In the genomic region with DNA sequence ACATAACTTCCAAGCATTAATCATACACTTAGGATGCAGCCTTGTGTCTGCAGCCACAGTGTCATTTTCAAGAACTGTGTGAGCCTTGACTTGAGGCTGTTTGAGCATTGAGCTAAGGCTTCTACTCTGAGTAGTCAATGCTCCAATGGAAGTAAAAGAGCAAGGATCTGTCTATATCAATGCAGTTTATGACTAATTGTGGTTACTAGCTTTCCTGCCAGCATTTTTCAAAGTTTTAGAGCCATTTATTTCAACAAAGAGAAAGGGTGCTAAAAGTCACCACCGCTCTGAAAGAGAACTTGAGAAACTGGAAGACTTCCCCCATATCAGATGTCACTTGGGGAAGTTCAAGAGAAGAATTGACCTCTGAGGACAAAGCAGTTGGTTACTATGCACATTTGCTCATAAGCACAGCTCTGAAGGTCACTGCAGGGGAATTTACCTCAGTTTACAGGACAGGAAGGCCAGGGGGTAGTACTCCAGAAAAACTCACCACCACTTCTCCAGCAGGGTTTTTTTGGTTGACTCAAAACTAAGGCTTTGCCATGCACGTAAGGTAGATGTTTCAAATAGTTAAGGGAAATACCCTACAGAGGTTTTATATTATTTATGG, we compare ENCODE assay signal across 9 cellular contexts. TPM values are rescaled to one million over a fixed set of nuclear protein-coding genes. Genes with fewer than 3 reads are reported as not detected.
DNase-seq lines count a peak whose midpoint lies in the region; ATAC-seq and TF ChIP-seq lines count a peak whose summit lies in the region.
"Had no signal": no experiment of that assay in that cellular context is flagged by ENCODE, and none has a peak within 500 bp of the region (broad histone marks: within the 10 kb centered on the region; RNA-seq: fewer than 3 reads in every experiment).

No MANE protein-coding gene starts in this region.

- no peaks in the 10 kb centered on the region for H3K36me3 Mint-ChIP-seq in CD8-positive, alpha-beta memory T cell
- no peaks in the 10 kb centered on the region for H3K36me3 Mint-ChIP-seq in activated CD8-positive, alpha-beta T cell treated with anti-CD3 and anti-CD28 coated beads for 36 hours (ENCODE audit: low read depth)

- WGBS in neuronal stem cell (ENCODE audit: extremely low coverage in 2 of 2, insufficient read length in 2 of 2, insufficient replicate concordance in 1 of 2), 2 donors, result no CpG with 5 or more reads among the region's 2 CpGs

- H3K27ac Mint-ChIP-seq in CD8-positive, alpha-beta memory T cell, result peak overlapping the region; percentile 25 to 90 (median 82)
- peak overlapping the region; percentile 82 for H3K27ac Mint-ChIP-seq in activated CD8-positive, alpha-beta T cell treated with anti-CD3 and anti-CD28 coated beads for 36 hours

- H3K4me1 Mint-ChIP-seq in CD8-positive, alpha-beta memory T cell, result peaks cover 44 to 61% (median 58%) of the 10 kb centered on the region in 3 donors
- peaks cover 45% of the 10 kb centered on the region for H3K4me1 Mint-ChIP-seq in activated CD8-positive, alpha-beta T cell treated with anti-CD3 and anti-CD28 coated beads for 36 hours (ENCODE audit: low read depth)

- no peaks in the 10 kb centered on the region for H3K27me3 ChIP-seq in CD8-positive, alpha-beta memory T cell (ENCODE audit: insufficient read depth, low read length, poor library complexity, severe bottlenecking)
- no peaks in the 10 kb centered on the region for H3K27me3 ChIP-seq in neuronal stem cell (ENCODE audit: control insufficient read depth in 3 of 3, insufficient read depth in 3 of 3, low read depth in 1 of 3, low read length in 3 of 3)

- no peak overlapping the region for H2BK12ac ChIP-seq in neuronal stem cell (ENCODE audit: low read length)

- no peak overlapping the region for H4K8ac ChIP-seq in neuronal stem cell (ENCODE audit: low read depth, low read length)

- H3K27me3 Mint-ChIP-seq in CD8-positive, alpha-beta memory T cell, result no peaks in the 10 kb centered on the region
- H3K27me3 Mint-ChIP-seq in activated CD8-positive, alpha-beta T cell treated with anti-CD3 and anti-CD28 coated beads for 36 hours, result no peaks in the 10 kb centered on the region

- H3K4ac ChIP-seq in neuronal stem cell (ENCODE audit: low read length), result no peak overlapping the region

- H3K9me3 ChIP-seq in CD8-positive, alpha-beta memory T cell (ENCODE audit: low read length), result no peaks in the 10 kb centered on the region
- H3K9me3 ChIP-seq in neuronal stem cell (replicated peaks in 1 of 2; ENCODE audit: control insufficient read depth in 2 of 2, insufficient read depth in 1 of 2, low read depth in 1 of 2, low read length in 2 of 2), result peaks cover 0 to under 1% of the 10 kb centered on the region in 2 donors

- no peak overlapping the region for H3K9ac ChIP-seq in neuronal stem cell (ENCODE audit: low read depth, low read length, poor library complexity)

- no peaks in the 10 kb centered on the region for H3K36me3 ChIP-seq in CD8-positive, alpha-beta memory T cell (ENCODE audit: insufficient read depth, low read length)
- no peaks in the 10 kb centered on the region for H3K36me3 ChIP-seq in neuronal stem cell (replicated peaks in 1 of 2; ENCODE audit: control insufficient read depth in 2 of 2, insufficient read depth in 2 of 2, low read length in 2 of 2)

- DNase-seq in CD8-positive, alpha-beta memory T cell, result no peak
- DNase-seq in activated CD8-positive, alpha-beta T cell treated with anti-CD3 and anti-CD28 coated beads for 36 hours, result peak; percentile 49
- no peak for DNase-seq in neuronal stem cell (ENCODE audit: low spot score)
- DNase-seq in NCI-H187 treated with DMSO at 0.1 percent for 48 hours (lab: John Stamatoyannopoulos, UW), result no peak
- DNase-seq in iPS-NIHi7 (ENCODE audit: extremely low spot score), result no peak
- DNase-seq in HEK293T (ENCODE audit: extremely low spot score), result no peak

- H3K27ac ChIP-seq in CD8-positive, alpha-beta memory T cell (ENCODE audit: low read depth, low read length), result no peak overlapping the region
- no peak overlapping the region for H3K27ac ChIP-seq in neuronal stem cell (replicated peaks; ENCODE audit: low read length)

- POLR2A ChIA-PET in CD8-positive, alpha-beta memory T cell (lab: Charles Lee), result interaction anchor here (1.1 kb wide), 1 partner anchor 23 kb away, joined by 3 read pairs; no protein-coding TSS in a partner anchor
- POLR2A ChIA-PET in activated CD8-positive, alpha-beta T cell treated with anti-CD3 and anti-CD28 coated beads for 36 hours (lab: Charles Lee), result interaction anchor here (0.6 to 1.7 kb wide), 8 partner anchors 11 to 520 kb away, joined by 3 to 9 read pairs (median 3); no protein-coding TSS in a partner anchor
- POLR2A ChIA-PET in HEK293T (lab: Yijun Ruan, JAX), result no interaction called here

- no peak overlapping the region for H3K4me3 ChIP-seq in CD8-positive, alpha-beta memory T cell (ENCODE audit: low read length)
- no peak overlapping the region for H3K4me3 ChIP-seq in neuronal stem cell (ENCODE audit: low read length in 2 of 2)
- H3K4me3 ChIP-seq: K562 had no signal

- H2AFZ ChIP-seq in neuronal stem cell (ENCODE audit: low read length), result peak overlapping the region; percentile 40

- no peaks in the 10 kb centered on the region for H3K79me1 ChIP-seq in neuronal stem cell (ENCODE audit: low read depth, low read length)

- no peaks in the 10 kb centered on the region for H3K9me3 Mint-ChIP-seq in CD8-positive, alpha-beta memory T cell
- no peaks in the 10 kb centered on the region for H3K9me3 Mint-ChIP-seq in activated CD8-positive, alpha-beta T cell treated with anti-CD3 and anti-CD28 coated beads for 36 hours

- H4K91ac ChIP-seq in neuronal stem cell (ENCODE audit: low read depth, low read length, poor library complexity), result no peak overlapping the region

- no peak overlapping the region for H3K4me2 ChIP-seq in neuronal stem cell (ENCODE audit: insufficient read depth, low read length, poor library complexity, severe bottlenecking)

- no peak overlapping the region for H2BK120ac ChIP-seq in neuronal stem cell (ENCODE audit: low read depth, low read length)

- H3K23ac ChIP-seq in neuronal stem cell (ENCODE audit: low read depth, low read length, poor library complexity), result no peak overlapping the region

- CTCF ChIA-PET in CD8-positive, alpha-beta memory T cell (lab: Charles Lee), result interaction anchor here (1.0 to 1.5 kb wide), 2 partner anchors 21 to 255 kb away, joined by 3 to 4 read pairs; no protein-coding TSS in a partner anchor
- CTCF ChIA-PET in activated CD8-positive, alpha-beta T cell treated with anti-CD3 and anti-CD28 coated beads for 36 hours (lab: Charles Lee), result interaction anchor here (1.0 to 2.5 kb wide), 4 partner anchors 8 to 31 kb away, joined by 3 to 12 read pairs (median 4); no protein-coding TSS in a partner anchor
- CTCF ChIA-PET in HEK293T (lab: Yijun Ruan, JAX), result no interaction called here

- peaks cover 19% of the 10 kb centered on the region for H3K4me1 ChIP-seq in CD8-positive, alpha-beta memory T cell (ENCODE audit: insufficient read depth, low read length)
- peaks cover 0 to 2% of the 10 kb centered on the region in 2 donors for H3K4me1 ChIP-seq in neuronal stem cell (ENCODE audit: control insufficient read depth in 2 of 2, insufficient read depth in 1 of 2, low read depth in 1 of 2, low read length in 2 of 2)

- no peak overlapping the region for H2AK5ac ChIP-seq in neuronal stem cell (ENCODE audit: low read depth, low read length)

- no peak for TF ChIP-seq CTCF in activated CD8-positive, alpha-beta T cell treated with anti-CD3 and anti-CD28 coated beads for 36 hours (IDR thresholded peaks at IDR 0.05)

- no peak overlapping the region for H2BK5ac ChIP-seq in neuronal stem cell (ENCODE audit: low read length)

- no peak overlapping the region for H3K18ac ChIP-seq in neuronal stem cell (ENCODE audit: low read length)

- H3K14ac ChIP-seq in neuronal stem cell (ENCODE audit: low read length), result no peak overlapping the region

- peak overlapping the region in 5 of 7 donors; percentile 32 to 85 (median 49) for H3K4me3 Mint-ChIP-seq in CD8-positive, alpha-beta memory T cell
- H3K4me3 Mint-ChIP-seq in activated CD8-positive, alpha-beta T cell treated with anti-CD3 and anti-CD28 coated beads for 36 hours, result peak overlapping the region; percentile 26

- no peak overlapping the region for H2BK15ac ChIP-seq in neuronal stem cell (ENCODE audit: low read length)

- peak; percentile 51 for ATAC-seq in GM19467 (IDR thresholded peaks at IDR 0.05; ENCODE audit: unreplicated experiment)
- peak; percentile 39 for ATAC-seq in HG03469 (IDR thresholded peaks at IDR 0.05; ENCODE audit: unreplicated experiment)
- peak; percentile 81 for ATAC-seq in activated CD8-positive, alpha-beta T cell treated with anti-CD3 and anti-CD28 coated beads for 36 hours
- ATAC-seq: K562 had no signal

- intact Hi-C loops in activated CD8-positive, alpha-beta T cell treated with anti-CD3 and anti-CD28 coated beads for 36 hours (cut with micrococcal nuclease), result loop anchor here (5.0 kb wide), 1 partner anchor 34 kb away; no protein-coding TSS in a partner anchor

TF ChIP-seq in HEK293T, 16 proteins besides CTCF, POLR2A, EP300 and RAD21 (continues in another document):
- TF ChIP-seq CTBP1 (IDR thresholded peaks at IDR 0.05; ENCODE audit: borderline replicate concordance), result no peak
- TF ChIP-seq FOXM1 (IDR thresholded peaks at IDR 0.05; ENCODE audit: borderline replicate concordance), result no peak
- no peak for TF ChIP-seq ZNF384 (IDR thresholded peaks at IDR 0.05)
- no peak for TF ChIP-seq BHLHE40 (IDR thresholded peaks at IDR 0.05; ENCODE audit: borderline replicate concordance)
- TF ChIP-seq NFRKB (IDR thresholded peaks at IDR 0.05), result no peak
- TF ChIP-seq LEF1 (IDR thresholded peaks at IDR 0.05; ENCODE audit: borderline replicate concordance), result no peak
- TF ChIP-seq SP1 (IDR thresholded peaks at IDR 0.05), result no peak
- no peak for TF ChIP-seq SUZ12 (IDR thresholded peaks at IDR 0.05)
- TF ChIP-seq TARDBP (IDR thresholded peaks at IDR 0.05), result no peak
- TF ChIP-seq ELF4 (IDR thresholded peaks at IDR 0.05), result no peak
- no peak for TF ChIP-seq L3MBTL2 (conservative IDR thresholded peaks at IDR 0.05)
- no peak for TF ChIP-seq FOXA1 (IDR thresholded peaks at IDR 0.05)
- TF ChIP-seq, protein P1, sequence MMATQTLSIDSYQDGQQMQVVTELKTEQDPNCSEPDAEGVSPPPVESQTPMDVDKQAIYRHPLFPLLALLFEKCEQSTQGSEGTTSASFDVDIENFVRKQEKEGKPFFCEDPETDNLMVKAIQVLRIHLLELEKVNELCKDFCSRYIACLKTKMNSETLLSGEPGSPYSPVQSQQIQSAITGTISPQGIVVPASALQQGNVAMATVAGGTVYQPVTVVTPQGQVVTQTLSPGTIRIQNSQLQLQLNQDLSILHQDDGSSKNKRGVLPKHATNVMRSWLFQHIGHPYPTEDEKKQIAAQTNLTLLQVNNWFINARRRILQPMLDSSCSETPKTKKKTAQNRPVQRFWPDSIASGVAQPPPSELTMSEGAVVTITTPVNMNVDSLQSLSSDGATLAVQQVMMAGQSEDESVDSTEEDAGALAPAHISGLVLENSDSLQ (IDR thresholded peaks at IDR 0.05), result no peak
- TF ChIP-seq ARNT (IDR thresholded peaks at IDR 0.05), result no peak

RNA-seq across cellular contexts. Expression of a gene that starts 24.5 kb away (rescaled TPM):
- total RNA-seq in CD8-positive, alpha-beta memory T cell, result 10 to 100 TPM; 56.8 to 59.6 TPM
- polyA plus RNA-seq in CD8-positive, alpha-beta memory T cell, result 82.9 TPM
- 10 to 100 TPM; 27.5 to 29.4 TPM for total RNA-seq in activated CD8-positive, alpha-beta T cell treated with anti-CD3 and anti-CD28 coated beads for 36 hours
- polyA plus RNA-seq in neuronal stem cell (2013, experiment 1 of 2), result not detected
- polyA plus RNA-seq in neuronal stem cell (2013, experiment 2 of 2), result not detected
- total RNA-seq: K562 had no signal
- polyA plus RNA-seq: K562 had no signal
